Comparison of ENCODE assay signal across 8 cellular contexts in genomic region chr18:21897811-21898210, GRCh38.
DNase-seq lines count a peak whose midpoint lies in the region; ATAC-seq and TF ChIP-seq lines count a peak whose summit lies in the region.

No MANE protein-coding gene starts in this region.

- H3K27ac ChIP-seq in C4-2B (no peak overlapping the region), OCI-LY3 (ENCODE audit: low read length) (no peak overlapping the region)

- H3K36me3 ChIP-seq in OCI-LY3 (replicated peaks; ENCODE audit: low read depth, low read length): no peaks in the 10 kb centered on the region

- no peak overlapping the region for H3K9ac ChIP-seq in OCI-LY3 (ENCODE audit: low read length)

- H3K4me1 ChIP-seq in OCI-LY3 (ENCODE audit: low read length): peaks cover 12% of the 10 kb centered on the region

- peak overlapping the region; percentile 38 for H3K4me2 ChIP-seq in OCI-LY3 (ENCODE audit: low read length)

- H3K9me3 ChIP-seq in OCI-LY3 (ENCODE audit: insufficient read depth, low read length): no peaks in the 10 kb centered on the region

- H3K27me3 ChIP-seq in OCI-LY3 (ENCODE audit: low read depth, low read length): no peaks in the 10 kb centered on the region

- DNase-seq in ecto neural progenitor cell (ENCODE audit: low spot score): peak; percentile 61
- DNase-seq in medulla oblongata (ENCODE audit: extremely low spot score): peak; percentile 78
- no peak for DNase-seq in NCI-H128 (lab: John Stamatoyannopoulos, UW; ENCODE audit: unreplicated experiment)
- DNase-seq in amniotic stem cell (lab: John Stamatoyannopoulos, UW): no peak

- peak; percentile 91 for TF ChIP-seq CTCF in C4-2B (conservative IDR thresholded peaks at IDR 0.05)
- TF ChIP-seq CTCF in GM12872 (IDR thresholded peaks at IDR 0.05; ENCODE audit: insufficient read depth, low read depth, low read length): peak; percentile 83
- peak; percentile 79 for TF ChIP-seq CTCF in OCI-LY3 (IDR thresholded peaks at IDR 0.05; ENCODE audit: low read depth, low read length)

- no peak overlapping the region for H3K4me3 ChIP-seq in OCI-LY3 (ENCODE audit: low read length)

- ATAC-seq in HG02938 (IDR thresholded peaks at IDR 0.05; ENCODE audit: unreplicated experiment): peak; percentile 73

- peak overlapping the region; percentile 48 for H2AFZ ChIP-seq in OCI-LY3 (ENCODE audit: low read depth, low read length)

- H4K20me1 ChIP-seq in OCI-LY3 (ENCODE audit: insufficient read depth, low read length): no peaks in the 10 kb centered on the region

- H3K79me2 ChIP-seq in OCI-LY3 (ENCODE audit: low read length): no peaks in the 10 kb centered on the region

Comparison
In these comparisons a context has a peak if more than half of its experiments do, and no peak if none do; other contexts are left out.
1. DNase-seq: peak in ecto neural progenitor cell (single experiment) and medulla oblongata (single experiment); none in NCI-H128 (single experiment) and amniotic stem cell (single experiment).
2. Peak in every context shown above with its lines, with median percentiles within 50 percentile points of each other: CTCF ChIP-seq.